In the genomic region with DNA sequence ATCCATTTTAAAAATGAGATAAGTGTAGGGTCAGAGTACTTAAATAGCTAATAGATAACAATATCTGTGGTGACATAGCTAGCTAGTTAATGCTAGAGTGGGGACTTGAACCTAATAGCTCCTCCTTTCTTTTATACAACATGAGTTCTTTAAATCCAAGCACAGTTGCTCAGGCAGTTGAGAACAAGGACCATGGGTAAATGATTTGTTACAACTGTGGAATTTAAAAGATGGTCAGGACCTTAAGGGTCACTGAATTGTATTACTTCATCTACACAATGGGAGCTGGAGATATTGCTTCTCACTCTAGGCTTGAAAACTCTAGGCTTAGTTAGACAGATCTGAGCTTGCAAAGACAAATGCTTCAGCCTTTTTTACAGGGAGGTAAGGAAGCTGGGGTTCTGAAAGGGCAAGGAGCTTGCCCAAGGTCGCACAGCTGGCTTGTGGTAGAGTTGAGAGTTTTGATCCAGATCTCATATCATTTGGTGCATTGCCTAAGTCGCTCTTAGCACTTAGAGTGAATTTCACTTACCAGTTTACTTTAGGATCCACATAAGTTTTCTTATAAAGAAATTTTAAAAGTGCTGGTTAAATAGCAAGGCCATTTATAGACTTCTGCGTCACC, we compare ENCODE assay signal across 19 cellular contexts.
"Had no signal": no experiment of that assay in that cellular context is flagged by ENCODE, and none has a peak within 500 bp of the region (broad histone marks: within the 10 kb centered on the region; RNA-seq: fewer than 3 reads in every experiment).

No MANE protein-coding gene starts in this region.

- DNase-seq: KBM-7, MV-4-11, NCI-H1048, NCI-H1105, NCI-H1417, NCI-H1436 treated with DMSO at 0.1 percent for 48 hours, NCI-H1694, NCI-H187 treated with DMSO at 0.1 percent for 48 hours, NCI-H2081, NCI-H2107, NCI-H2227 treated with DMSO at 0.1 percent for 48 hours, NCI-H524, NCI-H526 treated with DMSO at 0.1 percent for 48 hours, NCI-H748 treated with DMSO at 0.1 percent for 48 hours, Right ventricle myocardium superior, RPMI8226, SK-N-SH, SW 1271 had no signal

- ATAC-seq: HepG2 had no signal

- H3K4me2 ChIP-seq: SK-N-SH had no signal

- H3K9ac ChIP-seq: SK-N-SH had no signal
